Comparison of ENCODE assay signal across 11 cellular contexts in genomic region chr2:238059505-238059904, GRCh38. TPM values are rescaled to one million over a fixed set of nuclear protein-coding genes. Genes with fewer than 3 reads are reported as not detected.
A peak's percentile ranks its signal among the peaks of the same experiment; 100 is the strongest.
DNase-seq lines count a peak whose midpoint lies in the region; ATAC-seq and TF ChIP-seq lines count a peak whose summit lies in the region.
"Had no signal": no experiment of that assay in that cellular context is flagged by ENCODE, and none has a peak within 500 bp of the region (broad histone marks: within the 10 kb centered on the region; RNA-seq: fewer than 3 reads in every experiment).

No MANE protein-coding gene starts in this region.

- H3K27ac ChIP-seq in CD8-positive, alpha-beta T cell (ENCODE audit: low read depth, low read length) = no peak overlapping the region
- no peak overlapping the region for H3K27ac ChIP-seq in breast epithelium
- no peak overlapping the region for H3K27ac ChIP-seq in testis

- peak overlapping the region; percentile 84 for H3K27ac Mint-ChIP-seq in CD8-positive, alpha-beta T cell
- H3K27ac Mint-ChIP-seq in naive thymus-derived CD8-positive, alpha-beta T cell = peak overlapping the region; percentile 29 to 93 (median 86)

- 49 to 65% methylated on average over 3 of the region's 3 CpGs for WGBS in testis, 2 donors

- peaks cover 6% of the 10 kb centered on the region; the same call in 1 of the 2 replicates for H3F3A ChIP-seq in Loucy (ENCODE audit: low read depth)

- peaks cover 16% of the 10 kb centered on the region for H3K4me1 ChIP-seq in CD8-positive, alpha-beta T cell (ENCODE audit: insufficient read depth, low read length)
- H3K4me1 ChIP-seq in Loucy (ENCODE audit: insufficient read depth, low read length, poor library complexity, severe bottlenecking) = peaks cover 40% of the 10 kb centered on the region
- H3K4me1 ChIP-seq in breast epithelium = no peaks in the 10 kb centered on the region
- H3K4me1 ChIP-seq in testis = peaks cover 13% of the 10 kb centered on the region

- TF ChIP-seq POLR2A in breast epithelium (IDR thresholded peaks at IDR 0.05) (no peak), testis (IDR thresholded peaks at IDR 0.05) (no peak)

- H3K27me3 Mint-ChIP-seq in CD8-positive, alpha-beta T cell (ENCODE audit: low read depth) = peaks cover 3% of the 10 kb centered on the region
- peaks cover 4 to 18% (median 13%) of the 10 kb centered on the region in 5 donors for H3K27me3 Mint-ChIP-seq in naive thymus-derived CD8-positive, alpha-beta T cell

- no peaks in the 10 kb centered on the region for H3K27me3 ChIP-seq in CD8-positive, alpha-beta T cell (ENCODE audit: insufficient read depth, low read length)
- H3K27me3 ChIP-seq in Loucy (ENCODE audit: insufficient read depth, low read length, poor library complexity, severe bottlenecking) = no peaks in the 10 kb centered on the region
- no peaks in the 10 kb centered on the region for H3K27me3 ChIP-seq in breast epithelium
- H3K27me3 ChIP-seq in testis = no peaks in the 10 kb centered on the region

- no peaks in the 10 kb centered on the region for H3K9me3 ChIP-seq in CD8-positive, alpha-beta T cell (ENCODE audit: low read length)
- H3K9me3 ChIP-seq in Loucy (ENCODE audit: insufficient read depth, low read depth, low read length) (no peaks in the 10 kb centered on the region), breast epithelium (no peaks in the 10 kb centered on the region), testis (no peaks in the 10 kb centered on the region)

- no peak for DNase-seq in CD8-positive, alpha-beta T cell
- DNase-seq in breast epithelium (ENCODE audit: low spot score in 2 of 2) = no peak
- DNase-seq in naive thymus-derived CD8-positive, alpha-beta T cell = no peak
- DNase-seq in GM10266 (ENCODE audit: extremely low spot score) = no peak
- DNase-seq in middle frontal gyrus (ENCODE audit: extremely low spot score, low spot score) = no peak
- DNase-seq in OCI-M1 (lab: John Stamatoyannopoulos, UW) = no peak
- no peak for DNase-seq in testis
- DNase-seq: cortex of kidney, H7, T1000 had no signal

- peaks cover 41% of the 10 kb centered on the region for H3K79me2 ChIP-seq in Loucy (ENCODE audit: insufficient read depth, low read length)

- peak overlapping the region; percentile 97 for H3K9ac ChIP-seq in Loucy (ENCODE audit: low read depth, low read length, poor library complexity, severe bottlenecking)

- no peak overlapping the region for H2AFZ ChIP-seq in Loucy (ENCODE audit: low read length)

- H3K4me3 Mint-ChIP-seq in CD8-positive, alpha-beta T cell = peak overlapping the region; percentile 81
- H3K4me3 Mint-ChIP-seq in naive thymus-derived CD8-positive, alpha-beta T cell = peak overlapping the region; percentile 81 to 94 (median 90)

- peaks cover 8% of the 10 kb centered on the region for H3K36me3 Mint-ChIP-seq in CD8-positive, alpha-beta T cell
- H3K36me3 Mint-ChIP-seq in naive thymus-derived CD8-positive, alpha-beta T cell = peaks cover 0 to 3% (median 0%) of the 10 kb centered on the region in 3 donors

- H3K4me1 Mint-ChIP-seq in CD8-positive, alpha-beta T cell (ENCODE audit: low read depth) = peaks cover 39% of the 10 kb centered on the region
- H3K4me1 Mint-ChIP-seq in naive thymus-derived CD8-positive, alpha-beta T cell = peaks cover 18 to 46% (median 37%) of the 10 kb centered on the region in 4 donors

- CTCF ChIA-PET in CD8-positive, alpha-beta T cell (lab: Charles Lee) = interaction anchor here (1.5 kb wide), 1 partner anchor 8 kb away, joined by 3 read pairs; no protein-coding TSS in a partner anchor

- H3K4me2 ChIP-seq in Loucy (ENCODE audit: low read depth, low read length, poor library complexity, severe bottlenecking) = peak overlapping the region; percentile 86

- intact Hi-C loops in CD8-positive, alpha-beta T cell (cut with DNase I, micrococcal nuclease) = no loop called here
- intact Hi-C loops in breast epithelium (cut with DNase I; ENCODE audit: low total_unique reads) (no loop called here), testis (cut with DNase I; ENCODE audit: low total_unique reads) (no loop called here)

- TF ChIP-seq CTCF in CD8-positive, alpha-beta T cell (IDR thresholded peaks at IDR 0.05) = no peak
- TF ChIP-seq CTCF in Loucy (conservative IDR thresholded peaks at IDR 0.05; ENCODE audit: low read length) (no peak), breast epithelium (IDR thresholded peaks at IDR 0.05) (no peak), GM10266 (IDR thresholded peaks at IDR 0.05; ENCODE audit: control insufficient read depth, insufficient read depth, low read depth, missing control alignments) (no peak), testis (IDR thresholded peaks at IDR 0.05) (no peak)

- no peak for ATAC-seq in CD8-positive, alpha-beta T cell
- ATAC-seq in naive thymus-derived CD8-positive, alpha-beta T cell = no peak

- no peaks in the 10 kb centered on the region for H4K20me1 ChIP-seq in Loucy (ENCODE audit: insufficient read depth, low read length, poor library complexity, severe bottlenecking)

- H3K9me3 Mint-ChIP-seq in CD8-positive, alpha-beta T cell = no peaks in the 10 kb centered on the region
- peaks cover 0 to 18% (median 0%) of the 10 kb centered on the region in 9 donors for H3K9me3 Mint-ChIP-seq in naive thymus-derived CD8-positive, alpha-beta T cell

- H3K9me2 ChIP-seq in Loucy (replicated peaks; ENCODE audit: low read depth, low read length) = no peaks in the 10 kb centered on the region

- POLR2A ChIA-PET in CD8-positive, alpha-beta T cell (lab: Charles Lee) = interaction anchor here (1.7 kb wide), 1 partner anchor 9 kb away, joined by 7 read pairs; no protein-coding TSS in a partner anchor
- POLR2A ChIA-PET in naive thymus-derived CD8-positive, alpha-beta T cell (lab: Charles Lee) = no interaction called here

- no peak overlapping the region for H3K4me3 ChIP-seq in CD8-positive, alpha-beta T cell (ENCODE audit: low read depth, low read length)
- H3K4me3 ChIP-seq in Loucy (ENCODE audit: low read length, poor library complexity, severe bottlenecking) (peak overlapping the region; percentile 89), breast epithelium (peak overlapping the region in 2 of 3 donors; percentile 78 to 86), testis (no peak overlapping the region)

- H3K36me3 ChIP-seq in CD8-positive, alpha-beta T cell (ENCODE audit: insufficient read depth, low read length) = no peaks in the 10 kb centered on the region
- no peaks in the 10 kb centered on the region for H3K36me3 ChIP-seq in Loucy (ENCODE audit: insufficient read depth, low read length)
- no peaks in the 10 kb centered on the region for H3K36me3 ChIP-seq in breast epithelium
- H3K36me3 ChIP-seq in testis (ENCODE audit: low read depth, missing control alignments) = no peaks in the 10 kb centered on the region

RNA-seq across cellular contexts. Expression of gene SCLY, which starts 1.3 kb away (rescaled TPM):
- total RNA-seq in CD8-positive, alpha-beta T cell = 10 to 100 TPM in 1 of 2 experiments, 1 to 10 TPM in 1; 5.8 to 11.8 TPM
- total RNA-seq in breast epithelium = 10 to 100 TPM; 11.2 to 16.7 (median 12.1) TPM
- 10 to 100 TPM; 31.0 to 31.2 TPM for total RNA-seq in naive thymus-derived CD8-positive, alpha-beta T cell
- 10 to 100 TPM; 10.8 to 17.1 (median 10.9) TPM for polyA plus RNA-seq in naive thymus-derived CD8-positive, alpha-beta T cell
- 10 to 100 TPM; 19.6 to 40.2 TPM for total RNA-seq in testis
- 24.6 TPM for polyA plus RNA-seq in testis (ENCODE audit: insufficient read depth, low read depth, low replicate concordance)

RNA-seq across cellular contexts. Expression of gene ESPNL, which starts 40.6 kb away (rescaled TPM):
- total RNA-seq in CD8-positive, alpha-beta T cell = not detected
- 1 to 10 TPM in 1 of 3 donors, under 1 TPM in 2; 0.15 to 1.3 (median 0.64) TPM for total RNA-seq in breast epithelium
- under 1 TPM; 0.16 to 0.34 TPM for total RNA-seq in naive thymus-derived CD8-positive, alpha-beta T cell
- not detected for polyA plus RNA-seq in naive thymus-derived CD8-positive, alpha-beta T cell
- total RNA-seq in testis = 1 to 10 TPM; 2.8 to 7.5 TPM
- polyA plus RNA-seq in testis (ENCODE audit: insufficient read depth, low read depth, low replicate concordance) = 2.1 TPM

Comparison
In these comparisons a context has a peak if more than half of its experiments do, and no peak if none do; other contexts are left out.
1. H3K4me3 ChIP-seq: peak in Loucy (single experiment) and breast epithelium (2 of 3); none in CD8-positive, alpha-beta T cell (single experiment) and testis (0 of 2).